14 cellular contexts compared by ENCODE assay signal in genomic region chr2:21754164-21754788, GRCh38.
DNase-seq lines count a peak whose midpoint lies in the region; ATAC-seq, FAIRE-seq and TF ChIP-seq lines count a peak whose summit lies in the region.
"Had no signal": no experiment of that assay in that cellular context is flagged by ENCODE, and none has a peak within 500 bp of the region (broad histone marks: within the 10 kb centered on the region; RNA-seq: fewer than 3 reads in every experiment).

No MANE protein-coding gene starts in this region.

- no peaks in the 10 kb centered on the region for H3F3A ChIP-seq in SU-DHL-6 (ENCODE audit: insufficient read depth)

- H3K4me1 Mint-ChIP-seq in activated naive CD8-positive, alpha-beta T cell treated with anti-CD3 and anti-CD28 coated beads for 36 hours = no peaks in the 10 kb centered on the region

- dilution Hi-C loops in keratinocyte (cut with MboI; ENCODE audit: extremely low pct_ligation_motif_present, low sequenced_read_pairs) = no loop called here

- H3K36me3 Mint-ChIP-seq in activated naive CD8-positive, alpha-beta T cell treated with anti-CD3 and anti-CD28 coated beads for 36 hours = no peaks in the 10 kb centered on the region

- H3K9ac ChIP-seq in BLaER1 (no peak overlapping the region), SU-DHL-6 (ENCODE audit: low read length) (no peak overlapping the region), keratinocyte (ENCODE audit: control insufficient read depth, extremely low read depth, insufficient read depth, low read length) (no peak overlapping the region)
- H3K9ac ChIP-seq: parathyroid adenoma had no signal

- TF ChIP-seq CTCF in GM12875 (IDR thresholded peaks at IDR 0.05; ENCODE audit: borderline replicate concordance, insufficient read depth, low read depth, low read length) = peak; percentile 38; the same call in 1 of the 2 replicates
- peak; percentile 28 for TF ChIP-seq CTCF in SU-DHL-6 (IDR thresholded peaks at IDR 0.05; ENCODE audit: insufficient read depth, low read length, poor library complexity, severe bottlenecking)
- TF ChIP-seq CTCF in keratinocyte (optimal IDR thresholded peaks at IDR 0.05 in 1 of 3, IDR thresholded peaks at IDR 0.05 in 1 of 3, conservative IDR thresholded peaks at IDR 0.05 in 1 of 3; ENCODE audit: extremely low read depth in 1 of 3, insufficient read depth in 2 of 3, low read length in 3 of 3) = peak; percentile 22 to 30 (median 27)

- peak overlapping the region; percentile 1; the same call in 1 of the 2 replicates for H3K4me2 ChIP-seq in BLaER1
- H3K4me2 ChIP-seq in SU-DHL-6 (ENCODE audit: low read depth, low read length, poor library complexity, severe bottlenecking) = no peak overlapping the region
- H3K4me2 ChIP-seq in keratinocyte (ENCODE audit: control insufficient read depth, extremely low read depth, insufficient read depth, low read depth, low read length) = no peak overlapping the region

- H2AFZ ChIP-seq in SU-DHL-6 (ENCODE audit: low read depth, low read length, severe bottlenecking) = no peak overlapping the region
- no peak overlapping the region for H2AFZ ChIP-seq in keratinocyte (ENCODE audit: control insufficient read depth, low read length)
- H2AFZ ChIP-seq: parathyroid adenoma had no signal

- H3K4me3 ChIP-seq in BLaER1 = no peak overlapping the region
- no peak overlapping the region for H3K4me3 ChIP-seq in GM12875 (ENCODE audit: low read depth, low read length)
- H3K4me3 ChIP-seq in SU-DHL-6 (ENCODE audit: insufficient read depth, low read length, poor library complexity, severe bottlenecking) = no peak overlapping the region
- H3K4me3 ChIP-seq in keratinocyte (ENCODE audit: control insufficient read depth in 2 of 3, extremely low read depth in 1 of 3, insufficient read depth in 2 of 3, low read depth in 1 of 3, low read length in 3 of 3) = no peak overlapping the region
- H3K4me3 ChIP-seq: esophagus muscularis mucosa had no signal

- H3K4me1 ChIP-seq in BLaER1 (peaks cover 31% of the 10 kb centered on the region), keratinocyte (ENCODE audit: control insufficient read depth, extremely low read depth, insufficient read depth, low read length) (no peaks in the 10 kb centered on the region)
- H3K4me1 ChIP-seq: parathyroid adenoma had no signal

- no peaks in the 10 kb centered on the region for H3K9me1 ChIP-seq in keratinocyte (ENCODE audit: control insufficient read depth, extremely low read depth, insufficient read depth, low read length)

- no peaks in the 10 kb centered on the region for H3K27me3 Mint-ChIP-seq in activated naive CD8-positive, alpha-beta T cell treated with anti-CD3 and anti-CD28 coated beads for 36 hours

- no peaks in the 10 kb centered on the region for H3K79me2 ChIP-seq in SU-DHL-6 (ENCODE audit: insufficient read depth, low read length)
- H3K79me2 ChIP-seq in keratinocyte (ENCODE audit: control insufficient read depth, insufficient read depth, low read length) = no peaks in the 10 kb centered on the region
- H3K79me2 ChIP-seq: parathyroid adenoma had no signal

- H3K9me3 Mint-ChIP-seq in activated naive CD8-positive, alpha-beta T cell treated with anti-CD3 and anti-CD28 coated beads for 36 hours = peaks cover 1% of the 10 kb centered on the region

- peaks cover 12% of the 10 kb centered on the region for H3K9me3 ChIP-seq in BLaER1
- no peaks in the 10 kb centered on the region for H3K9me3 ChIP-seq in SU-DHL-6 (ENCODE audit: insufficient read depth, low read length)
- H3K9me3 ChIP-seq in keratinocyte (ENCODE audit: control insufficient read depth, low read depth, low read length) = no peaks in the 10 kb centered on the region
- H3K9me3 ChIP-seq: esophagus muscularis mucosa had no signal

- H3K27ac Mint-ChIP-seq in activated naive CD8-positive, alpha-beta T cell treated with anti-CD3 and anti-CD28 coated beads for 36 hours = no peak overlapping the region

- H3K36me3 ChIP-seq in BLaER1 = no peaks in the 10 kb centered on the region
- no peaks in the 10 kb centered on the region for H3K36me3 ChIP-seq in SU-DHL-6 (ENCODE audit: low read length)
- H3K36me3 ChIP-seq in keratinocyte (ENCODE audit: control insufficient read depth in 2 of 2, extremely low read depth in 1 of 2, insufficient read depth in 2 of 2, low read length in 2 of 2) = no peaks in the 10 kb centered on the region
- H3K36me3 ChIP-seq: esophagus muscularis mucosa had no signal

- H3K27ac ChIP-seq in BLaER1 = no peak overlapping the region
- no peak overlapping the region for H3K27ac ChIP-seq in SU-DHL-6 (ENCODE audit: low read depth, low read length)
- no peak overlapping the region for H3K27ac ChIP-seq in keratinocyte (ENCODE audit: control insufficient read depth, insufficient read depth, low read length)
- H3K27ac ChIP-seq: esophagus muscularis mucosa, parathyroid adenoma had no signal

- H4K20me1 ChIP-seq in BLaER1 (no peaks in the 10 kb centered on the region), SU-DHL-6 (ENCODE audit: low read depth, low read length) (0 out of 2 replicates have a peak, but pooled peaks cover 5% of the 10 kb centered on the region), keratinocyte (ENCODE audit: control insufficient read depth, extremely low read depth, insufficient read depth, low read length) (no peaks in the 10 kb centered on the region)

- no peak overlapping the region for H3K4me3 Mint-ChIP-seq in activated naive CD8-positive, alpha-beta T cell treated with anti-CD3 and anti-CD28 coated beads for 36 hours

- no peak for DNase-seq in keratinocyte (ENCODE audit: low read depth, low spot score)
- DNase-seq in activated naive CD8-positive, alpha-beta T cell treated with anti-CD3 and anti-CD28 coated beads for 36 hours = no peak
- no peak for DNase-seq in HCEC 1CT
- DNase-seq in medulla oblongata (ENCODE audit: extremely low spot score) = no peak
- DNase-seq: stimulated activated CD4-positive, alpha-beta T cell treated with anti-CD3 and anti-CD28 coated beads, Interleukin-4, amount 100 ng/mL, for 4 hours; substantia nigra had no signal

- no peak for FAIRE-seq in keratinocyte (lab: Jason Lieb, UNC)
- FAIRE-seq: astrocyte, TTC549 had no signal

- no peak for ATAC-seq in HG03139 (IDR thresholded peaks at IDR 0.05; ENCODE audit: unreplicated experiment)

- H3K9me2 ChIP-seq in SU-DHL-6 (replicated peaks; ENCODE audit: insufficient read depth, low read length) = no peaks in the 10 kb centered on the region

- H3K27me3 ChIP-seq in BLaER1 (no peaks in the 10 kb centered on the region), SU-DHL-6 (ENCODE audit: low read length) (no peaks in the 10 kb centered on the region), keratinocyte (ENCODE audit: control insufficient read depth, extremely low read depth, insufficient read depth, low read length) (no peaks in the 10 kb centered on the region)
- H3K27me3 ChIP-seq: esophagus muscularis mucosa had no signal
